Comparison of ENCODE assay signal across 10 cellular contexts in genomic region chr3:143092191-143092590, GRCh38. TPM values are rescaled to one million over a fixed set of nuclear protein-coding genes. Genes with fewer than 3 reads are reported as not detected.
"Had no signal": no experiment of that assay in that cellular context is flagged by ENCODE, and none has a peak within 500 bp of the region (broad histone marks: within the 10 kb centered on the region; RNA-seq: fewer than 3 reads in every experiment).

No MANE protein-coding gene starts in this region.

- H2AFZ ChIP-seq: GM23248 had no signal

- FAIRE-seq: HTR-8/SVneo had no signal

- H3K4me3 ChIP-seq: GM23248 had no signal

- H3K27ac ChIP-seq: GM23248, KMS-11 had no signal

- DNase-seq: GM23248, GOT3, H9, HCEC 1CT, IMR-90, Karpas-422, KBM-7 had no signal

- H3K9ac ChIP-seq: GM23248, KMS-11 had no signal

- H3K4me2 ChIP-seq: KMS-11 had no signal

RNA-seq across cellular contexts. Expression of gene CHST2, which starts 27.4 kb away (rescaled TPM):
- total RNA-seq: HT-29 had no signal
